ENCODE assay signal across 25 cellular contexts in the genomic region with DNA sequence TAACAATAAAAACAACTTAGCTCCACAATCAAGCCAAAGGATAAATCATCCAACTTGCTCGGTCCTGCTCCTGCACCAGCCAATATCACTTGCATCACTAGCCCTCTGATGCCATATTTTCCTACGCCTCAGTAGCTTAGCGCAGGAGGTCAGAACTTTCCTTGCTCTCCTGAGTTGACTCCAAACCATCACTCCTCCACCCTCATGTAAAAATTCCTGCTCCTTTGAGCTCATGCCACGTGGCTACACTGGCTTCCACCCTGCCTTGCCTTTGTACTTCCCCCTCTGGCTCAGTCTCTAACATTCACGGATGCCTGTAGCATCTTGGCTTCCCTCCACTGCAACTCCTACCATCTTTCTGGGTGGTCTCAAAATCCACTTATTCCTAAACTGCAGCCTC. TPM values are rescaled to one million over a fixed set of nuclear protein-coding genes. Genes with fewer than 3 reads are reported as not detected.
DNase-seq lines count a peak whose midpoint lies in the region; ATAC-seq, FAIRE-seq and TF ChIP-seq lines count a peak whose summit lies in the region.
"Had no signal": no experiment of that assay in that cellular context is flagged by ENCODE, and none has a peak within 500 bp of the region (broad histone marks: within the 10 kb centered on the region; RNA-seq: fewer than 3 reads in every experiment).

No MANE protein-coding gene starts in this region.

- no peak overlapping the region for H3K27ac ChIP-seq in psoas muscle

- H3K4me3 Mint-ChIP-seq in endothelial cell (ENCODE audit: unreplicated experiment): no peak overlapping the region
- H3K4me3 Mint-ChIP-seq: CD14-positive monocyte; nephron progenitor cell; stimulated activated memory B cell treated with anti-CD40 and anti-IgM and Interleukin-4, amounts not matched to agents 10 μg/mL and 1 μg/mL and 100 μg/mL, for 72 hours had no signal

- no peak for TF ChIP-seq CTCF in AG09319 (IDR thresholded peaks at IDR 0.05; ENCODE audit: low read depth, low read length)
- TF ChIP-seq CTCF in psoas muscle (IDR thresholded peaks at IDR 0.05): no peak
- TF ChIP-seq CTCF in D721Med (IDR thresholded peaks at IDR 0.05; ENCODE audit: insufficient read depth, missing control alignments): no peak
- no peak for TF ChIP-seq CTCF in endothelial cell (IDR thresholded peaks at IDR 0.05; ENCODE audit: unreplicated experiment)

- 31 to 36% (median 35%) methylated on average over 5 of the region's 5 CpGs for WGBS in psoas muscle, 3 donors

- DNase-seq in AG09319 (ENCODE audit: extremely low read depth, low read depth): peak; percentile 46
- DNase-seq in NCI-H226: peak; percentile 21
- peak; percentile 42 for DNase-seq in fibroblast of peridontal ligament (ENCODE audit: extremely low read depth)
- peak; percentile 24 to 65 for DNase-seq in psoas muscle
- no peak for DNase-seq in D721Med (ENCODE audit: insufficient read length, low spot score)
- DNase-seq in endothelial cell (ENCODE audit: low spot score): no peak
- no peak for DNase-seq in amniotic stem cell (lab: John Stamatoyannopoulos, UW)
- DNase-seq in NCI-H1417 (lab: John Stamatoyannopoulos, UW): no peak
- DNase-seq: activated CD4-positive, alpha-beta T cell treated with anti-CD3 and anti-CD28 coated beads for 4 hours; activated naive CD4-positive, alpha-beta T cell treated with anti-CD3 and anti-CD28 coated beads, Interleukin-2, amount 50 U/mL, for 16 hours; DMS 273 treated with DMSO at 0.1 percent for 48 hours; GOT3; head of caudate nucleus; NCI-H1105; NCI-H2081 treated with DMSO at 0.1 percent for 48 hours; NCI-H446; nephron progenitor cell; T-helper 1 cell; thyroid gland had no signal

- peaks cover 9% of the 10 kb centered on the region for H3K4me1 Mint-ChIP-seq in endothelial cell (ENCODE audit: unreplicated experiment)
- H3K4me1 Mint-ChIP-seq: nephron progenitor cell had no signal

- no peaks in the 10 kb centered on the region for H3K9me3 Mint-ChIP-seq in endothelial cell (ENCODE audit: unreplicated experiment)
- H3K9me3 Mint-ChIP-seq: stimulated activated memory B cell treated with anti-CD40 and anti-IgM and Interleukin-4, amounts not matched to agents 10 μg/mL and 1 μg/mL and 100 μg/mL, for 72 hours had no signal

- no peak overlapping the region for H3K4me3 ChIP-seq in psoas muscle
- H3K4me3 ChIP-seq: ascending aorta, skin epidermis, thyroid gland had no signal

- intact Hi-C loops in psoas muscle (cut with DNase I): no loop called here

- H3K36me3 Mint-ChIP-seq in endothelial cell (ENCODE audit: low read depth, unreplicated experiment): peaks cover 13% of the 10 kb centered on the region
- H3K36me3 Mint-ChIP-seq: stimulated activated memory B cell treated with anti-CD40 and anti-IgM and Interleukin-4, amounts not matched to agents 10 μg/mL and 1 μg/mL and 100 μg/mL, for 72 hours had no signal

- H3K36me3 ChIP-seq in psoas muscle (ENCODE audit: insufficient read depth in 1 of 2, low read depth in 1 of 2): no peaks in the 10 kb centered on the region
- H3K36me3 ChIP-seq: ascending aorta, thyroid gland had no signal

- H3K27me3 Mint-ChIP-seq in endothelial cell (ENCODE audit: unreplicated experiment): no peaks in the 10 kb centered on the region
- H3K27me3 Mint-ChIP-seq: progenitor cell of endocrine pancreas; stimulated activated memory B cell treated with anti-CD40 and anti-IgM and Interleukin-4, amounts not matched to agents 10 μg/mL and 1 μg/mL and 100 μg/mL, for 72 hours had no signal

- FAIRE-seq in D721Med (lab: Jason Lieb, UNC): no peak
- FAIRE-seq: GM18507 had no signal

- no peaks in the 10 kb centered on the region for H3K9me3 ChIP-seq in psoas muscle
- H3K9me3 ChIP-seq: ascending aorta, thyroid gland had no signal

- peaks cover 32% of the 10 kb centered on the region for H3K4me1 ChIP-seq in psoas muscle

- no peak overlapping the region for H3K27ac Mint-ChIP-seq in endothelial cell (ENCODE audit: unreplicated experiment)
- H3K27ac Mint-ChIP-seq: CD14-positive monocyte; nephron progenitor cell; progenitor cell of endocrine pancreas; stimulated activated memory B cell treated with anti-CD40 and anti-IgM and Interleukin-4, amounts not matched to agents 10 μg/mL and 1 μg/mL and 100 μg/mL, for 72 hours had no signal

- ATAC-seq in psoas muscle: peak; percentile 57 to 85 (median 73)
- ATAC-seq: stimulated activated memory B cell treated with anti-CD40 and anti-IgM and Interleukin-4, amounts not matched to agents 10 μg/mL and 1 μg/mL and 100 μg/mL, for 72 hours had no signal

- H3K27me3 ChIP-seq in psoas muscle (ENCODE audit: insufficient read depth in 3 of 3, low read length in 2 of 3): no peaks in the 10 kb centered on the region
- H3K27me3 ChIP-seq: ascending aorta, thyroid gland had no signal

RNA-seq across cellular contexts. Expression of a gene that starts 25.2 kb away (rescaled TPM):
- total RNA-seq in psoas muscle: 10 to 100 TPM; 52.5 to 95.2 (median 65.0) TPM
- polyA plus RNA-seq in psoas muscle: 10 to 100 TPM in 2 of 3 donors, 1 to 10 TPM in 1; 7.8 to 21.9 (median 14.7) TPM
- total RNA-seq in endothelial cell (ENCODE audit: unreplicated experiment): 144 TPM

Comparison
In these comparisons a context has a peak if more than half of its experiments do, and no peak if none do; other contexts are left out.
1. DNase-seq: peak in AG09319 (single experiment), NCI-H226 (single experiment), fibroblast of peridontal ligament (single experiment) and psoas muscle (2 of 2); none in D721Med (single experiment), endothelial cell (single experiment), amniotic stem cell (single experiment) and NCI-H1417 (0 of 3).